ENCODE assay signal across 9 cellular contexts in the genomic region with DNA sequence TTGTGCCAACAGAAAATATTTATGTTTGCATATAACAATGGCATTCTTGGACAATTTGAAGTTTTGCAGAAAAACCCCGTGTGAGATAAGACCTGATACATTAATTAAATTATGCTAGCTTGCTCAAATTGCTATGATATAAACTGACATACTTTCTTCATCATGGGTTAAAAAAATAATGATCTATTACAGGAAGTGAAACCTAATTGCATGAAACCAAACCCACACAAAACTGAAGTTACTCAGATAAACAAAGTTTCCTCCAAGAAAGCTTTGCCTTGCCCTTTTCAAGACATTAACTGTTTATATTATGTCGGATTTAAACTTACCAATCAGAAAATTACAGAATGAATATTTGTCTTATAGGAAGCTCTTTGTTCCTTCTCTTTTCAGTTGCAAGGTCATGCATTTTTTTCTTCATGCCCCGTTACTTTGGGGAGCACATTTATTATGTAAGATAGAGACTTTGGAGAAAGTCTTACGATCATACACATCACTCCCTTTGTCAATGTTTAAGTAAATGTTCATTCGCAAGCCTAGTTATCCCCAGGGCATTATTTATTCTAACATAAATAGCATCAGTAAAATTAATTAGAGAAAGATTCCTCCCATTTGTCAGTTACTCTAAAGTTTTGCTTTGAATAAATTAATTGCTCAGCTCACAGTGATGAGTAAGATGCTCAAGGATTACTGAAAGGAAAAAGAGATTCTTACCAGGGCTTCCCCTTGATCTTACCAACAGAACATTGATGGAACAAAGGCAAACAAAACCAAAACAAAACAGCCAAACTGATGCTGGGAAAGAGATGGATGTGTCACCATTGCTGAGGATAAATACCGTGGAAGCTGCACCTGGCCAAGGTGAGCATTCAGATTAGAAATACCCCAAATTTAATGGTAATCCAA. TPM values are rescaled to one million over a fixed set of nuclear protein-coding genes. Genes with fewer than 3 reads are reported as not detected.
DNase-seq lines count a peak whose midpoint lies in the region; ATAC-seq lines count a peak whose summit lies in the region.
"Had no signal": no experiment of that assay in that cellular context is flagged by ENCODE, and none has a peak within 500 bp of the region (broad histone marks: within the 10 kb centered on the region; RNA-seq: fewer than 3 reads in every experiment).

No MANE protein-coding gene starts in this region.

- no peak overlapping the region for H3K27ac ChIP-seq in substantia nigra (ENCODE audit: low read depth, low read length, poor library complexity, severe bottlenecking)

- peak overlapping the region in 1 of 5 donors; percentile 61 for H3K4me3 Mint-ChIP-seq in immature natural killer cell
- H3K4me3 Mint-ChIP-seq: nephron progenitor cell had no signal

- no peaks in the 10 kb centered on the region for H3K36me3 Mint-ChIP-seq in immature natural killer cell

- ATAC-seq in GM18870 (IDR thresholded peaks at IDR 0.05; ENCODE audit: unreplicated experiment) (peak; percentile 95), GM21528 (IDR thresholded peaks at IDR 0.05; ENCODE audit: low FRiP score, unreplicated experiment) (peak; percentile 90), HG03378 (IDR thresholded peaks at IDR 0.05; ENCODE audit: unreplicated experiment) (peak; percentile 94), Right ventricle myocardium inferior (no peak)

- peak overlapping the region in 1 of 6 donors; percentile 0 for H3K27ac Mint-ChIP-seq in immature natural killer cell
- H3K27ac Mint-ChIP-seq: nephron progenitor cell had no signal

- H3K4me1 Mint-ChIP-seq in immature natural killer cell = no peaks in the 10 kb centered on the region
- H3K4me1 Mint-ChIP-seq: nephron progenitor cell had no signal

- H3K9me3 Mint-ChIP-seq in immature natural killer cell = peaks cover 0 to 3% (median 0%) of the 10 kb centered on the region in 6 donors

- intact Hi-C loops in Right ventricle myocardium inferior (cut with DNase I) = no loop called here

- DNase-seq in fibroblast of peridontal ligament (ENCODE audit: extremely low read depth) (peak; percentile 20), Right ventricle myocardium inferior (ENCODE audit: missing footprints) (no peak), immature natural killer cell (no peak), substantia nigra (lab: John Stamatoyannopoulos, UW) (no peak)
- DNase-seq: anterior cingulate cortex, nephron progenitor cell had no signal

- H3K27me3 Mint-ChIP-seq in immature natural killer cell (ENCODE audit: low read depth in 3 of 3) = peaks cover 0 to 2% (median 0%) of the 10 kb centered on the region in 3 donors

RNA-seq across cellular contexts. Expression of a gene that starts 14.7 kb away (rescaled TPM):
- not detected for total RNA-seq in Right ventricle myocardium inferior
- under 1 TPM in 1 of 3 donors, not detected in 2; 0.76 TPM for polyA plus RNA-seq in immature natural killer cell
